ENCODE assay signal across 19 cellular contexts in the genomic region with DNA sequence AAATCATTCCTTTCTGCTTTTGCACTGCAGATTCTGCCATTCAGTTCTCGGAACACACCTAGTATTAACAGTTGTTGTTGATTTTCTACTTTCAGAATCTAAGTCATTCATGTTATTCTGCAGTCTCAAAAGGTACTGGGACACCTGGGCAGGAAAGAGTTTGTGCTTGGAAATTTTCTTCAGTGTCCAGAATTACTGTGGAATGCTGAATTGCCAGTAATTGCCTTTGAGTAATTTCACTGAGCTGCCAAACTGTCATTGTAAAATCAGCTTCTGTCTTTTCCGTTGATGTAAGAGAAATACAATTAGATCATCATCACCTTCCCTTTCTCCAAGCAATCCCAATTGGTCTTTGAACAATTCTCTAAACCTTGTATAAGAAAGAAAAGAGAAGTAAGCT.
A peak's percentile ranks its signal among the peaks of the same experiment; 100 is the strongest.
DNase-seq lines count a peak whose midpoint lies in the region; ATAC-seq and TF ChIP-seq lines count a peak whose summit lies in the region.
"Had no signal": no experiment of that assay in that cellular context is flagged by ENCODE, and none has a peak within 500 bp of the region (broad histone marks: within the 10 kb centered on the region; RNA-seq: fewer than 3 reads in every experiment).

No MANE protein-coding gene starts in this region.

- H3K4me3 Mint-ChIP-seq in activated T-cell treated with anti-CD3 and anti-CD28 coated beads, Interleukin-2, amount 50 U/mL, for 4 hours = no peak overlapping the region

- H3K27me3 ChIP-seq in AG04450 (ENCODE audit: control insufficient read depth, insufficient read depth, low read length) (no peaks in the 10 kb centered on the region), SK-N-SH (ENCODE audit: insufficient read depth) (no peaks in the 10 kb centered on the region), gastroesophageal sphincter (no peaks in the 10 kb centered on the region), osteoblast (ENCODE audit: insufficient read depth, low read length) (no peaks in the 10 kb centered on the region)

- DNase-seq in AG04450 (ENCODE audit: low read depth, low spot score) (no peak), SK-N-SH (no peak), osteoblast (ENCODE audit: insufficient read length, low spot score, missing footprints) (no peak), HuH-7.5 (ENCODE audit: low spot score) (no peak), NK-92 (lab: John Stamatoyannopoulos, UW; ENCODE audit: unreplicated experiment) (no peak)
- DNase-seq in activated T-cell treated with anti-CD3 and anti-CD28 coated beads, Interleukin-2, amount 50 U/mL, for 4 hours = no peak
- DNase-seq: DMS 273 treated with DMSO at 0.1 percent for 48 hours, GDM1, KBM-7, NCI-H1092, NCI-H146, NCI-H2081, NCI-H510A, NCI-H774, PC-9 had no signal

- H3F3A ChIP-seq in SK-N-SH (replicated peaks; ENCODE audit: insufficient read depth) = peaks cover 6% of the 10 kb centered on the region

- no peak for TF ChIP-seq EP300 in SK-N-SH (IDR thresholded peaks at IDR 0.05; ENCODE audit: borderline replicate concordance in 1 of 2, low read depth in 1 of 2, low read length in 1 of 2)
- no peak for TF ChIP-seq EP300 in gastroesophageal sphincter (IDR thresholded peaks at IDR 0.05)

- H3K9me2 ChIP-seq in SK-N-SH = no peaks in the 10 kb centered on the region

- WGBS in SK-N-SH (ENCODE audit: low lambda C conversion rate) = 69% methylated on average over 2 of the region's 2 CpGs
- WGBS in gastroesophageal sphincter (ENCODE audit: low coverage in 1 of 2), 2 donors = 58 to 86% methylated on average over 2 of the region's 2 CpGs

- H2AFZ ChIP-seq in SK-N-SH (ENCODE audit: low read depth) = no peak overlapping the region
- H2AFZ ChIP-seq in osteoblast (ENCODE audit: low read length) = no peak overlapping the region

- TF ChIP-seq CTCF in AG04450 (IDR thresholded peaks at IDR 0.05; ENCODE audit: low read depth, low read length) = no peak
- TF ChIP-seq CTCF in SK-N-SH (IDR thresholded peaks at IDR 0.05) = no peak
- TF ChIP-seq CTCF in gastroesophageal sphincter (IDR thresholded peaks at IDR 0.05) = no peak
- no peak for TF ChIP-seq CTCF in osteoblast (IDR thresholded peaks at IDR 0.05; ENCODE audit: extremely low read depth, low read depth, low read length)

- no peak overlapping the region for H3K9ac ChIP-seq in SK-N-SH

- H3K9me3 ChIP-seq in AG04450 (ENCODE audit: control insufficient read depth, insufficient read depth, low read length) (no peaks in the 10 kb centered on the region; the same call in 1 of the 2 replicates), SK-N-SH (no peaks in the 10 kb centered on the region), gastroesophageal sphincter (no peaks in the 10 kb centered on the region), osteoblast (ENCODE audit: low read depth, low read length) (no peaks in the 10 kb centered on the region)

- H3K36me3 ChIP-seq in SK-N-SH (replicated peaks in 1 of 2; ENCODE audit: control insufficient read depth in 1 of 2, insufficient read depth in 2 of 2, low read length in 1 of 2) = no peaks in the 10 kb centered on the region
- peaks cover 0 to 67% of the 10 kb centered on the region in 2 donors for H3K36me3 ChIP-seq in gastroesophageal sphincter
- no peaks in the 10 kb centered on the region for H3K36me3 ChIP-seq in osteoblast (ENCODE audit: insufficient read depth, low read length)

- TF ChIP-seq RAD21 in SK-N-SH (IDR thresholded peaks at IDR 0.05; ENCODE audit: low read length) = no peak

- ATAC-seq in gastroesophageal sphincter = no peak
- ATAC-seq in GM21576 (IDR thresholded peaks at IDR 0.05; ENCODE audit: unreplicated experiment) = no peak
- no peak for ATAC-seq in activated T-cell treated with anti-CD3 and anti-CD28 coated beads, Interleukin-2, amount 50 U/mL, for 4 hours
- ATAC-seq: GM12878 had no signal

- peak overlapping the region; percentile 83 for H3K27ac ChIP-seq in AG04450 (ENCODE audit: low read depth, low read length)
- peak overlapping the region in 1 of 2 experiments; percentile 66; a peak in 2 of 4 replicates for H3K27ac ChIP-seq in SK-N-SH (ENCODE audit: low read depth in 2 of 2, low read length in 1 of 2)
- peak overlapping the region in 3 of 4 donors; percentile 54 to 76 (median 60) for H3K27ac ChIP-seq in gastroesophageal sphincter
- peak overlapping the region; percentile 91 for H3K27ac ChIP-seq in osteoblast (ENCODE audit: low read depth, low read length)
- H3K27ac ChIP-seq: C4-2B had no signal

- H3K4me1 Mint-ChIP-seq in activated T-cell treated with anti-CD3 and anti-CD28 coated beads, Interleukin-2, amount 50 U/mL, for 4 hours (ENCODE audit: low read depth) = peaks cover 27% of the 10 kb centered on the region

- CTCF ChIA-PET in AG04450 (lab: Charles Lee) (interaction anchor here (2.0 to 3.8 kb wide), 2 partner anchors 30 to 53 kb away, joined by 5 to 14 read pairs; no protein-coding TSS in a partner anchor), SK-N-SH (lab: Yijun Ruan, JAX) (no interaction called here)

- H3K36me3 Mint-ChIP-seq in activated T-cell treated with anti-CD3 and anti-CD28 coated beads, Interleukin-2, amount 50 U/mL, for 4 hours (ENCODE audit: insufficient read depth) = no peaks in the 10 kb centered on the region

- H3K9me3 Mint-ChIP-seq in activated T-cell treated with anti-CD3 and anti-CD28 coated beads, Interleukin-2, amount 50 U/mL, for 4 hours = no peaks in the 10 kb centered on the region

- TF ChIP-seq POLR2A in gastroesophageal sphincter (IDR thresholded peaks at IDR 0.05) = no peak

- H3K4me3 ChIP-seq in AG04450 (ENCODE audit: low read depth, low read length) (no peak overlapping the region), SK-N-SH (ENCODE audit: low read depth in 2 of 2, low read length in 1 of 2) (no peak overlapping the region), gastroesophageal sphincter (no peak overlapping the region), osteoblast (ENCODE audit: insufficient read depth, low read length) (no peak overlapping the region)
- H3K4me3 ChIP-seq: GM12878, PC-9 had no signal

- no peaks in the 10 kb centered on the region for H3K79me2 ChIP-seq in SK-N-SH (ENCODE audit: insufficient read depth)
- H3K79me2 ChIP-seq in osteoblast (ENCODE audit: insufficient read depth, low read length) = no peaks in the 10 kb centered on the region

- H3K4me2 ChIP-seq in SK-N-SH (no peak overlapping the region), osteoblast (ENCODE audit: insufficient read depth, low read length) (no peak overlapping the region)
- H3K4me2 ChIP-seq: PC-9 had no signal

- H4K20me1 ChIP-seq in SK-N-SH (ENCODE audit: insufficient read depth) (no peaks in the 10 kb centered on the region), osteoblast (ENCODE audit: insufficient read depth, low read length) (no peaks in the 10 kb centered on the region)

- POLR2A ChIA-PET in AG04450 (lab: Yijun Ruan, JAX) (interaction anchor here (0.7 to 2.1 kb wide), 4 partner anchors 9 to 181 kb away, joined by 3 to 26 read pairs (median 8); no protein-coding TSS in a partner anchor), SK-N-SH (lab: Yijun Ruan, JAX) (no interaction called here)

- no peaks in the 10 kb centered on the region for H3K27me3 Mint-ChIP-seq in activated T-cell treated with anti-CD3 and anti-CD28 coated beads, Interleukin-2, amount 50 U/mL, for 4 hours (ENCODE audit: low read depth)

- H3K4me1 ChIP-seq in SK-N-SH (ENCODE audit: control insufficient read depth in 1 of 2, insufficient read depth in 2 of 2, low read depth in 1 of 2, low read length in 1 of 2) (0 out of 4 replicates have a peak, but pooled peaks cover 0 to 10% of the 10 kb centered on the region in 2 experiments), gastroesophageal sphincter (no peaks in the 10 kb centered on the region), osteoblast (ENCODE audit: insufficient read depth, low read length) (peaks cover 36% of the 10 kb centered on the region)

TF ChIP-seq in SK-N-SH, 30 proteins besides CTCF, POLR2A, EP300 and RAD21:
- TF ChIP-seq, protein P1, sequence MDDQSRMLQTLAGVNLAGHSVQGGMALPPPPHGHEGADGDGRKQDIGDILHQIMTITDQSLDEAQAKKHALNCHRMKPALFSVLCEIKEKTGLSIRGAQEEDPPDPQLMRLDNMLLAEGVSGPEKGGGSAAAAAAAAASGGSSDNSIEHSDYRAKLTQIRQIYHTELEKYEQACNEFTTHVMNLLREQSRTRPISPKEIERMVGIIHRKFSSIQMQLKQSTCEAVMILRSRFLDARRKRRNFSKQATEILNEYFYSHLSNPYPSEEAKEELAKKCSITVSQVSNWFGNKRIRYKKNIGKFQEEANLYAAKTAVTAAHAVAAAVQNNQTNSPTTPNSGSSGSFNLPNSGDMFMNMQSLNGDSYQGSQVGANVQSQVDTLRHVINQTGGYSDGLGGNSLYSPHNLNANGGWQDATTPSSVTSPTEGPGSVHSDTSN (IDR thresholded peaks at IDR 0.05) = 0 out of 2 replicates have a peak, but pooled peaks have one; percentile 8
- TF ChIP-seq SIN3A (IDR thresholded peaks at IDR 0.05; ENCODE audit: borderline replicate concordance, low read depth, low read length) = no peak
TF ChIP-seq in SK-N-SH: peak in this region for 1.
